21 cellular contexts compared by ENCODE assay signal in genomic region chr17:16941072-16941641, GRCh38. TPM values are rescaled to one million over a fixed set of nuclear protein-coding genes. Genes with fewer than 3 reads are reported as not detected.
DNase-seq lines count a peak whose midpoint lies in the region; ATAC-seq, FAIRE-seq and TF ChIP-seq lines count a peak whose summit lies in the region.
"Had no signal": no experiment of that assay in that cellular context is flagged by ENCODE, and none has a peak within 500 bp of the region (broad histone marks: within the 10 kb centered on the region; RNA-seq: fewer than 3 reads in every experiment).

No MANE protein-coding gene starts in this region.

- H4K91ac ChIP-seq in H1 (replicated peaks; ENCODE audit: insufficient read length, low read length): no peak overlapping the region

- no peak for TF ChIP-seq EP300 in H1 (IDR thresholded peaks at IDR 0.05; ENCODE audit: borderline replicate concordance in 1 of 2, low read depth in 2 of 2, low read length in 2 of 2)

- H3K27me3 ChIP-seq in H1 (replicated peaks in 1 of 4; ENCODE audit: control insufficient read depth in 3 of 4, extremely low read depth in 1 of 4, insufficient read depth in 3 of 4, low read length in 3 of 4) (no peaks in the 10 kb centered on the region), osteoblast (ENCODE audit: insufficient read depth, low read length) (peaks cover 37% of the 10 kb centered on the region)

- no peak overlapping the region for H4K5ac ChIP-seq in H1 (ENCODE audit: insufficient read length, low read depth, low read length)

- H4K8ac ChIP-seq in H1 (ENCODE audit: extremely low read depth, insufficient read depth, low read length): no peak overlapping the region

- no peaks in the 10 kb centered on the region for H3K9me3 Mint-ChIP-seq in type B pancreatic cell

- H3K36me3 ChIP-seq in H1 (ENCODE audit: control insufficient read depth in 2 of 4, insufficient read depth in 4 of 4, low read length in 3 of 4) (no peaks in the 10 kb centered on the region), osteoblast (ENCODE audit: insufficient read depth, low read length) (no peaks in the 10 kb centered on the region)
- H3K36me3 ChIP-seq: BLaER1 treated with 17β-estradiol and CSF1 and Interleukin-3, amounts not matched to agents 10 nM and 100 nM had no signal

- TF ChIP-seq RAD21 in H1 (IDR thresholded peaks at IDR 0.05 in 1 of 2, conservative IDR thresholded peaks at IDR 0.05 in 1 of 2; ENCODE audit: low read depth in 2 of 2, low read length in 2 of 2): no peak

- H2BK12ac ChIP-seq in H1 (ENCODE audit: low read depth, low read length): no peak overlapping the region

- H3K18ac ChIP-seq in H1 (ENCODE audit: extremely low read depth, low read length): peak overlapping the region; percentile 32; the same call in 1 of the 2 replicates

- H2AK5ac ChIP-seq in H1 (ENCODE audit: low read depth, low read length): no peak overlapping the region

- no peak overlapping the region for H3K9ac ChIP-seq in H1 (replicated peaks in 1 of 4; ENCODE audit: extremely low read depth in 1 of 4, low read depth in 3 of 4, low read length in 3 of 4)
- H3K9ac ChIP-seq: BLaER1 treated with 17β-estradiol and CSF1 and Interleukin-3, amounts not matched to agents 10 nM and 100 nM had no signal

- H3K23me2 ChIP-seq in H1 (ENCODE audit: low read depth, low read length): no peaks in the 10 kb centered on the region

- no peak overlapping the region for H3K23ac ChIP-seq in H1 (ENCODE audit: insufficient read length)

- 88% methylated on average over 10 of the region's 10 CpGs; no CpG with 5 or more reads in 1 of the 2 experiments for WGBS in H1 (ENCODE audit: extremely low coverage in 1 of 2, insufficient coverage in 1 of 2, insufficient read length in 1 of 2, insufficient replicate concordance in 2 of 2, low coverage in 1 of 2, low lambda C conversion rate in 2 of 2, missing lambda C conversion rate in 1 of 2), 2 experiments

- H2BK20ac ChIP-seq in H1 (ENCODE audit: low read length): no peak overlapping the region

- H2BK5ac ChIP-seq in H1 (ENCODE audit: low read depth, low read length): no peak overlapping the region

- H2AFZ ChIP-seq in H1 (ENCODE audit: low read length) (no peak overlapping the region), osteoblast (ENCODE audit: low read length) (no peak overlapping the region)

- H2BK120ac ChIP-seq in H1 (replicated peaks; ENCODE audit: low read depth, low read length): no peak overlapping the region

- H3K14ac ChIP-seq in H1 (ENCODE audit: insufficient read length): no peak overlapping the region

- peaks cover 2 to 21% (median 10%) of the 10 kb centered on the region in 4 experiments; a peak in 5 of 7 replicates for H3K4me1 ChIP-seq in H1 (replicated peaks in 1 of 4; ENCODE audit: control insufficient read depth in 3 of 4, insufficient read depth in 4 of 4, low read length in 3 of 4)
- peaks cover 3% of the 10 kb centered on the region for H3K4me1 ChIP-seq in osteoblast (ENCODE audit: insufficient read depth, low read length)

- H4K20me1 ChIP-seq in H1 (replicated peaks in 1 of 2; ENCODE audit: control insufficient read depth in 1 of 2, insufficient read depth in 2 of 2, low read length in 2 of 2) (no peaks in the 10 kb centered on the region), osteoblast (ENCODE audit: insufficient read depth, low read length) (no peaks in the 10 kb centered on the region)
- H4K20me1 ChIP-seq: BLaER1 treated with 17β-estradiol and CSF1 and Interleukin-3, amounts not matched to agents 10 nM and 100 nM had no signal

- DNase-seq in activated CD8-positive, alpha-beta memory T cell treated with anti-CD3 and anti-CD28 coated beads, Interleukin-2, amount 50 U/mL, for 48 hours: peak; percentile 37
- DNase-seq in activated CD8-positive, alpha-beta memory T cell treated with anti-CD3 and anti-CD28 coated beads, Interleukin-2, amount 50 U/mL, for 4 hours: no peak
- DNase-seq in H1 (ENCODE audit: low read depth in 1 of 2, low spot score in 2 of 2) (no peak), osteoblast (ENCODE audit: insufficient read length, low spot score, missing footprints) (peak; percentile 42), type B pancreatic cell (ENCODE audit: extremely low spot score, unreplicated experiment) (peak; percentile 37), T-helper 9 cell (no peak)
- DNase-seq: DND-41, GDM1, KG1, NCI-H1436, NCI-H2029, NCI-H774 had no signal

- no peaks in the 10 kb centered on the region for H3K79me1 ChIP-seq in H1 (ENCODE audit: low read depth, low read length)

- no peak overlapping the region for H3K27ac ChIP-seq in H1 (ENCODE audit: low read depth, low read length)
- H3K27ac ChIP-seq in osteoblast (ENCODE audit: low read depth, low read length): no peak overlapping the region
- H3K27ac ChIP-seq: BLaER1 treated with 17β-estradiol and CSF1 and Interleukin-3, amounts not matched to agents 10 nM and 100 nM had no signal

- H3K4me3 Mint-ChIP-seq in type B pancreatic cell: no peak overlapping the region

- H2BK15ac ChIP-seq in H1 (ENCODE audit: low read length): no peak overlapping the region

- H3K4me2 ChIP-seq in H1 (ENCODE audit: insufficient read depth in 1 of 2, low read depth in 2 of 2, low read length in 2 of 2): no peak overlapping the region
- no peak overlapping the region for H3K4me2 ChIP-seq in osteoblast (ENCODE audit: insufficient read depth, low read length)
- H3K4me2 ChIP-seq: BLaER1 treated with 17β-estradiol and CSF1 and Interleukin-3, amounts not matched to agents 10 nM and 100 nM had no signal

- POLR2A ChIA-PET in H1 (lab: Charles Lee; ENCODE audit: partially characterized antibody): no interaction called here

- FAIRE-seq in H1 (lab: Jason Lieb, UNC): no peak
- FAIRE-seq: GM12878, HepG2 had no signal

- TF ChIP-seq POLR2A in H1 (IDR thresholded peaks at IDR 0.05; ENCODE audit: control extremely low read depth in 1 of 2, low read depth in 2 of 2, low read length in 2 of 2): no peak

- CTCF ChIA-PET in H1 (lab: Charles Lee; ENCODE audit: partially characterized antibody): interaction anchor here (0.5 to 2.4 kb wide), 4 partner anchors 48 to 106 kb away, joined by 3 to 15 read pairs (median 4); no protein-coding TSS in a partner anchor

- H3K4me1 Mint-ChIP-seq in type B pancreatic cell (ENCODE audit: unreplicated experiment): no peaks in the 10 kb centered on the region

- H3K4me3 ChIP-seq in H1 (ENCODE audit: extremely low read depth in 1 of 4, insufficient read depth in 2 of 4, low read depth in 3 of 4, low read length in 4 of 4) (no peak overlapping the region), osteoblast (ENCODE audit: insufficient read depth, low read length) (no peak overlapping the region)
- H3K4me3 ChIP-seq: BLaER1 treated with 17β-estradiol and CSF1 and Interleukin-3, amounts not matched to agents 10 nM and 100 nM; GM12878 had no signal

- H3K79me2 ChIP-seq in H1 (ENCODE audit: control insufficient read depth in 1 of 2, insufficient read depth in 2 of 2, low read length in 2 of 2): no peaks in the 10 kb centered on the region
- no peaks in the 10 kb centered on the region for H3K79me2 ChIP-seq in osteoblast (ENCODE audit: insufficient read depth, low read length)

- no peaks in the 10 kb centered on the region for H3K9me3 ChIP-seq in H1 (ENCODE audit: insufficient read depth in 2 of 2, low read depth in 1 of 2, low read length in 1 of 2)
- H3K9me3 ChIP-seq in osteoblast (ENCODE audit: low read depth, low read length): no peaks in the 10 kb centered on the region
- H3K9me3 ChIP-seq: BLaER1 treated with 17β-estradiol and CSF1 and Interleukin-3, amounts not matched to agents 10 nM and 100 nM had no signal

- no peak for ATAC-seq in GM21825 (IDR thresholded peaks at IDR 0.05; ENCODE audit: unreplicated experiment)
- no peak for ATAC-seq in GM19397 (IDR thresholded peaks at IDR 0.05; ENCODE audit: unreplicated experiment)
- ATAC-seq: GM12878, HepG2, Panc1, Right ventricle myocardium inferior had no signal

- H3K27me3 Mint-ChIP-seq in type B pancreatic cell: peaks cover 31% of the 10 kb centered on the region

- no peak overlapping the region for H3K4ac ChIP-seq in H1 (replicated peaks; ENCODE audit: insufficient read length, low read depth, low read length)

- no peak for TF ChIP-seq CTCF in H1 (IDR thresholded peaks at IDR 0.05; ENCODE audit: control extremely low read depth in 1 of 3, insufficient read depth in 1 of 3, low read depth in 1 of 3, low read length in 3 of 3)
- no peak for TF ChIP-seq CTCF in osteoblast (IDR thresholded peaks at IDR 0.05; ENCODE audit: extremely low read depth, low read depth, low read length)
- TF ChIP-seq CTCF in type B pancreatic cell (conservative IDR thresholded peaks at IDR 0.05): no peak

- H3K36me3 Mint-ChIP-seq in type B pancreatic cell: no peaks in the 10 kb centered on the region

- no peak overlapping the region for H3K27ac Mint-ChIP-seq in type B pancreatic cell

- H3K56ac ChIP-seq in H1 (replicated peaks; ENCODE audit: insufficient read length, low read depth, low read length): no peak overlapping the region

TF ChIP-seq in H1, 55 proteins besides CTCF, POLR2A, EP300 and RAD21:
- TF ChIP-seq CHD1 (IDR thresholded peaks at IDR 0.05; ENCODE audit: low read depth, low read length) (no peak), POU5F1 (IDR thresholded peaks at IDR 0.05; ENCODE audit: low read depth, low read length) (no peak), BACH1 (IDR thresholded peaks at IDR 0.05; ENCODE audit: low read length) (no peak), MAX (IDR thresholded peaks at IDR 0.05) (no peak), CTBP2 (IDR thresholded peaks at IDR 0.05; ENCODE audit: borderline replicate concordance, insufficient read depth, insufficient read length, low read length) (no peak), JUND (IDR thresholded peaks at IDR 0.05; ENCODE audit: low read length) (no peak), RNF2 (IDR thresholded peaks at IDR 0.05; ENCODE audit: borderline replicate concordance, low read depth, low read length, missing control alignments, poor library complexity, severe bottlenecking) (no peak), RFX5 (IDR thresholded peaks at IDR 0.05; ENCODE audit: borderline replicate concordance, low read depth, low read length) (no peak)

RNA-seq across cellular contexts. Expression of gene TNFRSF13B, which starts 30.8 kb away (rescaled TPM):
- total RNA-seq in H1 (2021; fragmentation: NEBNext Ultra II Directional; extraction: Animal tissue kit (Norgen Biotek cat#: 25700)): not detected in 2 replicates
- not detected in 2 replicates for polyA plus RNA-seq in H1 (2011; rRNA removed)
- polyA plus RNA-seq in H1 (2011; cell fraction: cytosol; rRNA removed): not detected
- 0.10 TPM for polyA plus RNA-seq in H1 (2011; cell fraction: nucleus; rRNA removed)
- polyA plus RNA-seq in H1 (2012, experiment 1 of 2): not detected in 4 replicates
- polyA plus RNA-seq in H1 (2012, experiment 2 of 2): not detected
- not detected for polyA plus RNA-seq in H1 (2013, experiment 1 of 2)
- polyA plus RNA-seq in H1 (2013, experiment 2 of 2): not detected
- polyA minus RNA-seq in H1 (2011; rRNA and poly(A)+ RNA removed): not detected in 2 replicates
- not detected for polyA minus RNA-seq in H1 (2011; cell fraction: cytosol; rRNA and poly(A)+ RNA removed)
- 0.30 TPM for polyA minus RNA-seq in H1 (2011; cell fraction: nucleus; rRNA and poly(A)+ RNA removed)
- total RNA-seq in osteoblast: not detected in 2 replicates
- not detected in 2 replicates for total RNA-seq in type B pancreatic cell (ENCODE audit: low replicate concordance)
- total RNA-seq: A172, HepG2, NCI-H460, Right ventricle myocardium inferior had no signal
- polyA plus RNA-seq: HepG2 had no signal

Comparison
In these comparisons a context has a peak if more than half of its experiments do, and no peak if none do; other contexts are left out.
1. DNase-seq: peak in activated CD8-positive, alpha-beta memory T cell treated with anti-CD3 and anti-CD28 coated beads, Interleukin-2, amount 50 U/mL, for 48 hours (single experiment), osteoblast (single experiment) and type B pancreatic cell (single experiment); none in activated CD8-positive, alpha-beta memory T cell treated with anti-CD3 and anti-CD28 coated beads, Interleukin-2, amount 50 U/mL, for 4 hours (single experiment), H1 (0 of 2) and T-helper 9 cell (single experiment).